ENCODE assay signal across 22 cellular contexts in the genomic region with DNA sequence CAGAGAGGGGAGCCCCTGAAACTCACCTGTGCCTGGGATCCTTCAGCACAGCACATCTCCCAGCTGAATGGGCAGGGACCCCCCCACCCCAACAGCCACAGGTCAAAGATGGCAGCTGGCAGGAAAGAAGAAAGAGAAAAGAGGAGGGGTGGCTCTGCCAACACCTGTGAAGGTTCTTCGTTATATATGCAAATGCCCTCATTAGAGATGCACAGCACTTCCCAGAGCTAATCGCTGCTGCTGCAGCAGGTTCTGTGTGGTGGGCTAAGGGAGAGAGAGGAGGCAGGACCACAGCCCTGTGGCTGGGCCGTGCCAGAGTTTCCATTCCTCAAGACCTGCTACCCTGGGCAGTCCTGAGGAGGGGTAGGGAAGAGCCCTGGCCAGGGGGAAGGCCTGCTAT.
"Had no signal": no experiment of that assay in that cellular context is flagged by ENCODE, and none has a peak within 500 bp of the region (broad histone marks: within the 10 kb centered on the region; RNA-seq: fewer than 3 reads in every experiment).

No MANE protein-coding gene starts in this region.

- H3K27me3 ChIP-seq: adrenal gland had no signal

- H3K36me3 ChIP-seq: adrenal gland had no signal

- H3K4me3 ChIP-seq: adrenal gland had no signal

- H3K9me3 ChIP-seq: adrenal gland had no signal

- DNase-seq: activated CD4-positive, alpha-beta T cell treated with anti-CD3 and anti-CD28 coated beads for 4 hours; activated CD8-positive, alpha-beta memory T cell treated with anti-CD3 and anti-CD28 coated beads, Interleukin-2, amount 50 U/mL, for 4 hours; activated CD8-positive, alpha-beta T cell treated with anti-CD3 and anti-CD28 coated beads for 36 hours; activated gamma-delta T cell treated with Interleukin-2 at 50 U/mL for 16 hours; activated naive CD4-positive, alpha-beta T cell treated with anti-CD3 and anti-CD28 coated beads, Interleukin-2, amount 10 ng/mL, durations not matched to agents 7 days and 5 days; activated naive CD8-positive, alpha-beta T cell treated with anti-CD3 and anti-CD28 coated beads, Interleukin-2, amount 10 ng/mL, durations not matched to agents 7 days and 5 days; activated T-cell treated with anti-CD3 and anti-CD28 coated beads, Interleukin-2, amount 50 U/mL, for 72 hours; adrenal gland; anterior cingulate cortex; cerebellar nuclear complex; Kasumi-1; NCI-H1105 treated with DMSO at 0.1 percent for 48 hours; NCI-H1436 treated with DMSO at 0.1 percent for 48 hours; NCI-H2171; NCI-H2227 treated with DMSO at 0.1 percent for 48 hours; NCI-H446 treated with DMSO at 0.1 percent for 48 hours; SIG-M5; T-cell; T-helper 2 cell; T1000 had no signal

- ATAC-seq: activated CD4-positive, CD25-positive, alpha-beta regulatory T cell treated with anti-CD3 and anti-CD28 coated beads, Interleukin-2, amount 50 U/mL, for 24 hours; activated CD8-positive, alpha-beta T cell treated with anti-CD3 and anti-CD28 coated beads for 36 hours had no signal

- H3K27ac ChIP-seq: adrenal gland had no signal

- FAIRE-seq: TTC549 had no signal
